Comparison of ENCODE assay signal across 8 cellular contexts in genomic region chr21:38766987-38767722, GRCh38. TPM values are rescaled to one million over a fixed set of nuclear protein-coding genes. Genes with fewer than 3 reads are reported as not detected.
DNase-seq lines count a peak whose midpoint lies in the region; ATAC-seq and TF ChIP-seq lines count a peak whose summit lies in the region.

No MANE protein-coding gene starts in this region.

- H4K20me1 ChIP-seq in KMS-11 (ENCODE audit: insufficient read depth), result no peaks in the 10 kb centered on the region; the same call in 1 of the 2 replicates

- TF ChIP-seq CTCF in KMS-11 (conservative IDR thresholded peaks at IDR 0.05; ENCODE audit: low read depth, low read length) (no peak), left ventricle myocardium inferior (IDR thresholded peaks at IDR 0.05; ENCODE audit: borderline replicate concordance) (no peak)

- intact Hi-C loops in left ventricle myocardium inferior (cut with micrococcal nuclease), result no loop called here

- peak overlapping the region; percentile 9; the same call in 1 of the 2 replicates for H3K9ac ChIP-seq in KMS-11

- H3K9me3 ChIP-seq in left ventricle myocardium inferior (replicated peaks), result no peaks in the 10 kb centered on the region

- peak; percentile 11 for DNase-seq in ELF-1 (ENCODE audit: low read depth, low spot score)
- DNase-seq in activated CD4-positive, alpha-beta T cell treated with anti-CD3 and anti-CD28 coated beads, Interleukin-2, amount 50 U/mL, for 1 hour, result peak; percentile 20
- DNase-seq in left ventricle myocardium inferior, result no peak
- DNase-seq in stimulated activated CD8-positive, alpha-beta memory T cell treated with anti-CD3 and anti-CD28 coated beads, Interleukin-4, amount 100 ng/mL, for 24 hours (ENCODE audit: low read depth), result peak; percentile 36
- DNase-seq in NCI-H446 treated with DMSO at 0.1 percent for 48 hours (lab: John Stamatoyannopoulos, UW), result no peak
- no peak for DNase-seq in GOT3 (lab: John Stamatoyannopoulos, UW)

- H3K4me2 ChIP-seq in KMS-11, result peak overlapping the region; percentile 59

- H2AFZ ChIP-seq in KMS-11 (ENCODE audit: low read depth), result peak overlapping the region; percentile 34; the same call in 1 of the 2 replicates

- H3K27ac ChIP-seq in KMS-11 (peak overlapping the region; percentile 37; the same call in 1 of the 2 replicates), left ventricle myocardium inferior (replicated peaks) (peak overlapping the region; percentile 1)

- peak; percentile 95 for ATAC-seq in GM21526 (IDR thresholded peaks at IDR 0.05; ENCODE audit: low FRiP score, unreplicated experiment)

- no peaks in the 10 kb centered on the region for H3K79me2 ChIP-seq in KMS-11 (ENCODE audit: insufficient read depth, low read depth)

- peaks cover 22% of the 10 kb centered on the region for H3K4me1 ChIP-seq in KMS-11 (ENCODE audit: low read depth, poor library complexity, severe bottlenecking)
- no peaks in the 10 kb centered on the region for H3K4me1 ChIP-seq in left ventricle myocardium inferior

- H3K4me3 ChIP-seq in KMS-11 (IDR thresholded peaks at IDR 0.05; ENCODE audit: insufficient read depth, low read depth, low read length) (no peak overlapping the region), left ventricle myocardium inferior (peak overlapping the region; percentile 50)

- H3K27me3 ChIP-seq in KMS-11 (ENCODE audit: insufficient read depth, low read depth) (peaks cover 48% of the 10 kb centered on the region), left ventricle myocardium inferior (ENCODE audit: low read depth) (no peaks in the 10 kb centered on the region)

- H3K36me3 ChIP-seq in KMS-11 (ENCODE audit: insufficient read depth), result no peaks in the 10 kb centered on the region
- H3K36me3 ChIP-seq in left ventricle myocardium inferior, result no peaks in the 10 kb centered on the region

RNA-seq across cellular contexts. Expression of gene ETS2, which starts 38.6 kb away (rescaled TPM):
- total RNA-seq in left ventricle myocardium inferior, result 40.9 TPM

Comparison
In these comparisons a context has a peak if more than half of its experiments do, and no peak if none do; other contexts are left out.
1. DNase-seq: peak in ELF-1 (single experiment), activated CD4-positive, alpha-beta T cell treated with anti-CD3 and anti-CD28 coated beads, Interleukin-2, amount 50 U/mL, for 1 hour (single experiment) and stimulated activated CD8-positive, alpha-beta memory T cell treated with anti-CD3 and anti-CD28 coated beads, Interleukin-4, amount 100 ng/mL, for 24 hours (single experiment); none in left ventricle myocardium inferior (single experiment), NCI-H446 treated with DMSO at 0.1 percent for 48 hours (single experiment) and GOT3 (single experiment).